Comparison of ENCODE assay signal across 1 cellular context in the genomic region with DNA sequence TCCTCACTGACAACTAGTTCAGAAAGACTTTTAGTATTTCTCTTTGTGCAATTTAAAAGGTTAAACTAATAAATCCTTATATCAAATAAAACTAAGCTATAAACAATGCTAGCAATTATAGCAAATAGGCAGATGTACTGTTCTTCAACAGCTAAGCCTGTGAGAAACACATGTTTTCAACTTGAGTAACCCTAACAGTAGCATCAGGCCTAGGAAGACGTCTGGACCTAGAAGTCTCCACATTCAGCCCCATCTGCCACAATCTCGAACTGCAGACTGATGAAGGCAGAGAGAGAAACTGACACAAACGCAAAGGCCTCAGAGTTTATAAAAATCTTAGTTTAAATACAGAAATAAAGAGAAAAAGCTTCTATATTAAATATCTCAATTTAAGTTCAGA.
TF ChIP-seq lines count a peak whose summit lies in the region.

No MANE protein-coding gene starts in this region.

TF ChIP-seq in liver, 16 proteins besides CTCF, POLR2A, EP300 and RAD21 (continued from another document):
- TF ChIP-seq, protein P1, sequence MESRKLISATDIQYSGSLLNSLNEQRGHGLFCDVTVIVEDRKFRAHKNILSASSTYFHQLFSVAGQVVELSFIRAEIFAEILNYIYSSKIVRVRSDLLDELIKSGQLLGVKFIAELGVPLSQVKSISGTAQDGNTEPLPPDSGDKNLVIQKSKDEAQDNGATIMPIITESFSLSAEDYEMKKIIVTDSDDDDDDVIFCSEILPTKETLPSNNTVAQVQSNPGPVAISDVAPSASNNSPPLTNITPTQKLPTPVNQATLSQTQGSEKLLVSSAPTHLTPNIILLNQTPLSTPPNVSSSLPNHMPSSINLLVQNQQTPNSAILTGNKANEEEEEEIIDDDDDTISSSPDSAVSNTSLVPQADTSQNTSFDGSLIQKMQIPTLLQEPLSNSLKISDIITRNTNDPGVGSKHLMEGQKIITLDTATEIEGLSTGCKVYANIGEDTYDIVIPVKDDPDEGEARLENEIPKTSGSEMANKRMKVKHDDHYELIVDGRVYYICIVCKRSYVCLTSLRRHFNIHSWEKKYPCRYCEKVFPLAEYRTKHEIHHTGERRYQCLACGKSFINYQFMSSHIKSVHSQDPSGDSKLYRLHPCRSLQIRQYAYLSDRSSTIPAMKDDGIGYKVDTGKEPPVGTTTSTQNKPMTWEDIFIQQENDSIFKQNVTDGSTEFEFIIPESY (IDR thresholded peaks at IDR 0.05), result no peak
- TF ChIP-seq, protein P2, sequence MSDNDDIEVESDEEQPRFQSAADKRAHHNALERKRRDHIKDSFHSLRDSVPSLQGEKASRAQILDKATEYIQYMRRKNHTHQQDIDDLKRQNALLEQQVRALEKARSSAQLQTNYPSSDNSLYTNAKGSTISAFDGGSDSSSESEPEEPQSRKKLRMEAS (IDR thresholded peaks at IDR 0.05), result no peak
- TF ChIP-seq NR2F2 (IDR thresholded peaks at IDR 0.05), result no peak
- TF ChIP-seq, protein P3, sequence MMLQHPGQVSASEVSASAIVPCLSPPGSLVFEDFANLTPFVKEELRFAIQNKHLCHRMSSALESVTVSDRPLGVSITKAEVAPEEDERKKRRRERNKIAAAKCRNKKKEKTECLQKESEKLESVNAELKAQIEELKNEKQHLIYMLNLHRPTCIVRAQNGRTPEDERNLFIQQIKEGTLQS (IDR thresholded peaks at IDR 0.05), result no peak
- TF ChIP-seq YY1 (IDR thresholded peaks at IDR 0.05), result no peak
- TF ChIP-seq TAF1 (conservative IDR thresholded peaks at IDR 0.05), result no peak
- no peak for TF ChIP-seq EGR1 (IDR thresholded peaks at IDR 0.05; ENCODE audit: low read depth in 2 of 2)
- TF ChIP-seq, protein P4, sequence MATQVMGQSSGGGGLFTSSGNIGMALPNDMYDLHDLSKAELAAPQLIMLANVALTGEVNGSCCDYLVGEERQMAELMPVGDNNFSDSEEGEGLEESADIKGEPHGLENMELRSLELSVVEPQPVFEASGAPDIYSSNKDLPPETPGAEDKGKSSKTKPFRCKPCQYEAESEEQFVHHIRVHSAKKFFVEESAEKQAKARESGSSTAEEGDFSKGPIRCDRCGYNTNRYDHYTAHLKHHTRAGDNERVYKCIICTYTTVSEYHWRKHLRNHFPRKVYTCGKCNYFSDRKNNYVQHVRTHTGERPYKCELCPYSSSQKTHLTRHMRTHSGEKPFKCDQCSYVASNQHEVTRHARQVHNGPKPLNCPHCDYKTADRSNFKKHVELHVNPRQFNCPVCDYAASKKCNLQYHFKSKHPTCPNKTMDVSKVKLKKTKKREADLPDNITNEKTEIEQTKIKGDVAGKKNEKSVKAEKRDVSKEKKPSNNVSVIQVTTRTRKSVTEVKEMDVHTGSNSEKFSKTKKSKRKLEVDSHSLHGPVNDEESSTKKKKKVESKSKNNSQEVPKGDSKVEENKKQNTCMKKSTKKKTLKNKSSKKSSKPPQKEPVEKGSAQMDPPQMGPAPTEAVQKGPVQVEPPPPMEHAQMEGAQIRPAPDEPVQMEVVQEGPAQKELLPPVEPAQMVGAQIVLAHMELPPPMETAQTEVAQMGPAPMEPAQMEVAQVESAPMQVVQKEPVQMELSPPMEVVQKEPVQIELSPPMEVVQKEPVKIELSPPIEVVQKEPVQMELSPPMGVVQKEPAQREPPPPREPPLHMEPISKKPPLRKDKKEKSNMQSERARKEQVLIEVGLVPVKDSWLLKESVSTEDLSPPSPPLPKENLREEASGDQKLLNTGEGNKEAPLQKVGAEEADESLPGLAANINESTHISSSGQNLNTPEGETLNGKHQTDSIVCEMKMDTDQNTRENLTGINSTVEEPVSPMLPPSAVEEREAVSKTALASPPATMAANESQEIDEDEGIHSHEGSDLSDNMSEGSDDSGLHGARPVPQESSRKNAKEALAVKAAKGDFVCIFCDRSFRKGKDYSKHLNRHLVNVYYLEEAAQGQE (IDR thresholded peaks at IDR 0.05), result no peak
- no peak for TF ChIP-seq FOXA1 (IDR thresholded peaks at IDR 0.05)
- TF ChIP-seq JUND (IDR thresholded peaks at IDR 0.05), result no peak
